In the genomic region with DNA sequence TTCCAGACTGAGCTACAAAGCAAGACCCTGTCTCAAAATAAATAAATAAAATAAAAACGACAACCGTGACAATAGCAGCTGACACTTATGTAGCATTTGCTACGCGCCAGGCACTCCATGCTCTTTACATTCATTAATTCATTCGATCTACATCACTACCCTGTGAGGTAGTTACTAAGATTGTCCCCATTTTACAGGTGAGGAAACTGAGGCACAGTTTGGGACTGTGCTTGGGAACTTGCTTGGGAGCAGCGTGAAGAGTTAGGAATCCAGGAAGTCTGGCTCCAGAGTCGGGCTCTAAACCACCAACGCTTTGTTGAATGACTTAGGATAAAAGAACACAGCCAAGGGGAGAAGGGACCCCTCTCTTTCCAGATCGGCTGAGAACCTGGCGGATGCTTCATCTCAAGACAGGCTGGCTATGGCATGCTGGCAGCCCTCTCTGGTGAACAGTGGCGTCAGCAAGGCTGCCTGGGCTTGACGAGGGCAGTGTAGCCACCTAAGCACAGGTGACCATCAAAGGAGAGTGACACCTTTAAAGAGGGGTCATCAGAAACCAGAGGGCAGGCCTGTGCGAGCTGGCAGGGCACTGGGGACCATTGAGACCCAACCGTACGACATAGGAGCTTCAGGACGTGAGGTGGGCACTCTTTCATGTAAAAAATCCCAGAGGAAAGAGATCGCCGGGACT, we compare ENCODE assay signal across 2 cellular contexts.
TF ChIP-seq lines count a peak whose summit lies in the region.

No MANE protein-coding gene starts in this region.

TF ChIP-seq in H1, 55 proteins besides CTCF, POLR2A, EP300 and RAD21:
- TF ChIP-seq, protein P1, sequence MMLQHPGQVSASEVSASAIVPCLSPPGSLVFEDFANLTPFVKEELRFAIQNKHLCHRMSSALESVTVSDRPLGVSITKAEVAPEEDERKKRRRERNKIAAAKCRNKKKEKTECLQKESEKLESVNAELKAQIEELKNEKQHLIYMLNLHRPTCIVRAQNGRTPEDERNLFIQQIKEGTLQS (IDR thresholded peaks at IDR 0.05; ENCODE audit: insufficient read depth, low read depth, low read length): no peak
- no peak for TF ChIP-seq EZH2 (IDR thresholded peaks at IDR 0.05; ENCODE audit: low read depth, low read length, severe bottlenecking)
- TF ChIP-seq BACH1 (IDR thresholded peaks at IDR 0.05; ENCODE audit: low read length): no peak
- TF ChIP-seq TCF12 (IDR thresholded peaks at IDR 0.05; ENCODE audit: low read depth, low read length): no peak
- TF ChIP-seq BCL11A (IDR thresholded peaks at IDR 0.05; ENCODE audit: low read depth in 2 of 2, low read length in 2 of 2): no peak
- no peak for TF ChIP-seq SRF (IDR thresholded peaks at IDR 0.05; ENCODE audit: low read depth, low read length)
- no peak for TF ChIP-seq RXRA (IDR thresholded peaks at IDR 0.05; ENCODE audit: insufficient read depth, low read depth, low read length)
- no peak for TF ChIP-seq SIRT6 (IDR thresholded peaks at IDR 0.05; ENCODE audit: low read length)
- no peak for TF ChIP-seq EGR1 (IDR thresholded peaks at IDR 0.05; ENCODE audit: borderline replicate concordance, low read depth, low read length)
- no peak for TF ChIP-seq ZNF274 (IDR thresholded peaks at IDR 0.05; ENCODE audit: borderline replicate concordance, extremely low read depth, low read length)
- no peak for TF ChIP-seq SIX5 (IDR thresholded peaks at IDR 0.05; ENCODE audit: low read depth, low read length)
- no peak for TF ChIP-seq CHD1 (IDR thresholded peaks at IDR 0.05; ENCODE audit: low read depth, low read length)
- TF ChIP-seq CBX5 (IDR thresholded peaks at IDR 0.05; ENCODE audit: low read depth, low read length): no peak
- no peak for TF ChIP-seq SP4 (IDR thresholded peaks at IDR 0.05; ENCODE audit: low read length)

TF ChIP-seq in neural cell, 6 proteins besides CTCF, POLR2A, EP300 and RAD21:
- no peak for TF ChIP-seq TAF1 (IDR thresholded peaks at IDR 0.05; ENCODE audit: low read depth)
- TF ChIP-seq EZH2 (IDR thresholded peaks at IDR 0.05; ENCODE audit: borderline replicate concordance, insufficient read depth, low read length, poor library complexity, severe bottlenecking): no peak
- TF ChIP-seq SMC3 (conservative IDR thresholded peaks at IDR 0.05; ENCODE audit: poor library complexity): no peak
- TF ChIP-seq REST (IDR thresholded peaks at IDR 0.05; ENCODE audit: borderline replicate concordance): no peak
- TF ChIP-seq POLR2AphosphoS5 (IDR thresholded peaks at IDR 0.05): no peak
- TF ChIP-seq MXI1 (conservative IDR thresholded peaks at IDR 0.05; ENCODE audit: poor library complexity, severe bottlenecking): no peak
